Comparison of ENCODE assay signal across 8 cellular contexts in genomic region chr2:234981197-234982095, GRCh38. TPM values are rescaled to one million over a fixed set of nuclear protein-coding genes. Genes with fewer than 3 reads are reported as not detected.
DNase-seq lines count a peak whose midpoint lies in the region; ATAC-seq, FAIRE-seq and TF ChIP-seq lines count a peak whose summit lies in the region.

No MANE protein-coding gene starts in this region.

- peak; percentile 82 for DNase-seq in HT-29 (ENCODE audit: low spot score)
- DNase-seq in astrocyte of the hippocampus (ENCODE audit: low read depth, low spot score) = peak; percentile 99
- DNase-seq in iris pigment epithelial cell (ENCODE audit: low read depth) = peak; percentile 97
- DNase-seq in suprapubic skin (ENCODE audit: low spot score in 2 of 2) = no peak
- DNase-seq in UCSD-AML1 (lab: John Stamatoyannopoulos, UW; ENCODE audit: unreplicated experiment) = no peak
- DNase-seq in GDM1 (lab: John Stamatoyannopoulos, UW) = no peak
- no peak for DNase-seq in D721Med (ENCODE audit: insufficient read length, low spot score)

- no peaks in the 10 kb centered on the region for H3K27me3 ChIP-seq in suprapubic skin

- FAIRE-seq in D721Med (lab: Jason Lieb, UNC) = no peak

- peak overlapping the region; percentile 76 for H3K27ac ChIP-seq in suprapubic skin

- TF ChIP-seq POLR2A in suprapubic skin (IDR thresholded peaks at IDR 0.05) = no peak

- peak overlapping the region; percentile 17 for H3K4me3 ChIP-seq in suprapubic skin

- no peak for ATAC-seq in GM19452 (IDR thresholded peaks at IDR 0.05; ENCODE audit: unreplicated experiment)

- no peak for TF ChIP-seq EP300 in suprapubic skin (IDR thresholded peaks at IDR 0.05)

- 39% methylated on average over 26 of the region's 26 CpGs for WGBS in suprapubic skin

- no peak for TF ChIP-seq CTCF in suprapubic skin (IDR thresholded peaks at IDR 0.05)
- no peak for TF ChIP-seq CTCF in D721Med (IDR thresholded peaks at IDR 0.05; ENCODE audit: insufficient read depth, missing control alignments)

- H3K36me3 ChIP-seq in suprapubic skin = no peaks in the 10 kb centered on the region

- no peaks in the 10 kb centered on the region for H3K9me3 ChIP-seq in suprapubic skin

- H3K4me1 ChIP-seq in suprapubic skin = peaks cover 49% of the 10 kb centered on the region

RNA-seq across cellular contexts. Expression of gene SH3BP4, which starts 29.6 kb away (rescaled TPM):
- total RNA-seq in HT-29 (2014; rRNA removed; shearing (Covaris generic)) = 42.9 and 44.5 TPM in 2 replicates
- total RNA-seq in suprapubic skin = 10 to 100 TPM; 38.6 to 82.6 (median 58.6) TPM

Comparison
In these comparisons a context has a peak if more than half of its experiments do, and no peak if none do; other contexts are left out.
1. DNase-seq: peak in HT-29 (single experiment), astrocyte of the hippocampus (single experiment) and iris pigment epithelial cell (single experiment); none in suprapubic skin (0 of 2), UCSD-AML1 (single experiment), GDM1 (single experiment) and D721Med (single experiment).